In the genomic region with DNA sequence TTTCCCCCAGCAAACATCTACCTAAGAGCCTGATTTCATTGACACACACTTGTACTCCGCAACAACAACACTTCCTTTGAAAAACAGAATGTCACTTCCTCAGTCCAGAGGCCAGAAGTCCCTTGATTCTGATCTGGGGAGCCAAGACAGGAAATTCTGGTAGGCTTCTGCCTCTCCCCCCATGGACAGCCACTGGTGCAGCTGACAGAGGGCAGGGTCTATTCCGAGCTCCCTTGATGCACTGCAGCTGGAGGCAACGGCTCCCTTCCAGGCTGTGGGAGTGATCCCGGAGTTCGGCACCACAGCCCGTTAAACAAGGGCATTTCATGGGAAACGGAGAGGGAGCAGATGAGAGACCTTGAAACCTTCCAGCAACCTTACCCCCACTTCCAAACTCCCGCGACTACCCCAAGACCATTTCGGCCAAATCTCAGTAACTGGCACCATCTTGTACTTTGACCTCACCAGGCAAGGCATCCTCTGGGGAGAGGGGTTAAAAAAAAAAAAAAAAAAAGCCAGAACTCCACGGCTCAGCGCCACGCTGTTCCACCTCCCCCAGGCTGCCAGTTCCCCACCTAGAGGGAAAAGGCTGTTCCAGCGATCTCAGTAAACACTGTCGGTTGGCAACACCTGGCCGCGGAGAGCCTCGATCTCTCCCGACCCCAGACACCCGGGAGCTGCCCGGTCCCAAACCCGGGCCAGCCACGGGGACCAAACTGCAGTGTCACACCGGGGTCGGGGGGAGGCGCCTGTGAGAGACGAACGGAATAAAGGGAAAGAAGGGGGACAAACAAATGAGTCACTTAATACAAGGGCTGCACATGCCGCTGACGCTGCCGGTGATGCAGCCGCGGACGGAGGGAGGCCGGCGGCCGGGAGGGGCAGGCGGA, we compare ENCODE assay signal across 8 cellular contexts. TPM values are rescaled to one million over a fixed set of nuclear protein-coding genes. Genes with fewer than 3 reads are reported as not detected.
DNase-seq lines count a peak whose midpoint lies in the region; ATAC-seq and TF ChIP-seq lines count a peak whose summit lies in the region.

No MANE protein-coding gene starts in this region.

- peak; percentile 52 for ATAC-seq in GM21447 (IDR thresholded peaks at IDR 0.05; ENCODE audit: unreplicated experiment)
- peak; percentile 71 for ATAC-seq in mucosa of descending colon

- H3F3A ChIP-seq in OCI-LY1 (ENCODE audit: insufficient read depth, low read length) = no peaks in the 10 kb centered on the region

- H3K27me3 ChIP-seq in HUES64 (ENCODE audit: insufficient read depth, low read length) (peaks cover 16% of the 10 kb centered on the region), OCI-LY1 (ENCODE audit: insufficient read depth, low read length) (no peaks in the 10 kb centered on the region; the same call in 1 of the 2 replicates)

- H3K9me3 ChIP-seq in HUES64 (ENCODE audit: insufficient read depth, low read depth, low read length) (no peaks in the 10 kb centered on the region), OCI-LY1 (ENCODE audit: low read length) (no peaks in the 10 kb centered on the region), mucosa of descending colon (no peaks in the 10 kb centered on the region)

- H3K9ac ChIP-seq in HUES64 (ENCODE audit: low read depth, low read length) = peak overlapping the region; percentile 78
- H3K9ac ChIP-seq in OCI-LY1 (ENCODE audit: low read length) = peak overlapping the region; percentile 50; the same call in 1 of the 2 replicates

- H3K79me2 ChIP-seq in OCI-LY1 (ENCODE audit: insufficient read depth, low read length) = no peaks in the 10 kb centered on the region

- H3K4me2 ChIP-seq in OCI-LY1 (ENCODE audit: low read length) = peak overlapping the region; percentile 94

- intact Hi-C loops in mucosa of descending colon (cut with DNase I, micrococcal nuclease) = loop anchor here in 1 of 2 donors (5.0 kb wide), 1 partner anchor 146 kb away; no protein-coding TSS in a partner anchor

- TF ChIP-seq CTCF in OCI-LY1 (IDR thresholded peaks at IDR 0.05; ENCODE audit: low read length) (peak; percentile 85), mucosa of descending colon (IDR thresholded peaks at IDR 0.05) (peak; percentile 38)

- DNase-seq in COLO668 (lab: John Stamatoyannopoulos, UW; ENCODE audit: unreplicated experiment) (peak; percentile 82), activated T-cell treated with anti-CD3 and anti-CD28 coated beads for 1 hour (ENCODE audit: low read depth) (peak; percentile 72), epithelial cell of prostate (ENCODE audit: low read depth, low spot score) (peak; percentile 27), mucosa of descending colon (peak; percentile 82 to 91 (median 91))
- DNase-seq in stimulated activated CD8-positive, alpha-beta memory T cell treated with anti-CD3 and anti-CD28 coated beads, Interleukin-4, amount 100 ng/mL, for 1 hour (ENCODE audit: low read depth in 2 of 2, low spot score in 1 of 2) = peak; percentile 48 to 62

- H2AFZ ChIP-seq in OCI-LY1 (ENCODE audit: low read length) = 0 out of 2 replicates have a peak overlapping the region, but pooled peaks have one; percentile 84

- H3K4me1 ChIP-seq in HUES64 (ENCODE audit: insufficient read depth, low read length) (peaks cover 15% of the 10 kb centered on the region), OCI-LY1 (ENCODE audit: insufficient read depth, low read length, severe bottlenecking) (peaks cover 34% of the 10 kb centered on the region), mucosa of descending colon (ENCODE audit: low read depth) (peaks cover 13% of the 10 kb centered on the region)

- WGBS in HUES64 = 3% methylated on average over 38 of the region's 38 CpGs

- no peaks in the 10 kb centered on the region for H4K20me1 ChIP-seq in OCI-LY1 (ENCODE audit: insufficient read depth, low read length)

- H3K36me3 ChIP-seq in HUES64 (ENCODE audit: insufficient read depth, low read length) (no peaks in the 10 kb centered on the region), OCI-LY1 (ENCODE audit: insufficient read depth, low read length) (no peaks in the 10 kb centered on the region), mucosa of descending colon (ENCODE audit: low read depth) (no peaks in the 10 kb centered on the region)

- H3K4me3 ChIP-seq in HUES64 (ENCODE audit: low read length) (peak overlapping the region; percentile 72), OCI-LY1 (ENCODE audit: low read depth, low read length, poor library complexity, severe bottlenecking) (peak overlapping the region; percentile 75), mucosa of descending colon (peak overlapping the region; percentile 62)

- H3K9me2 ChIP-seq in OCI-LY1 (ENCODE audit: low read depth, low read length) = no peaks in the 10 kb centered on the region

- H3K27ac ChIP-seq in HUES64 (ENCODE audit: low read depth, low read length) = peak overlapping the region; percentile 76
- no peak overlapping the region for H3K27ac ChIP-seq in OCI-LY1 (ENCODE audit: low read depth, low read length, poor library complexity, severe bottlenecking)
- H3K27ac ChIP-seq in epithelial cell of prostate = peak overlapping the region; percentile 33

RNA-seq across cellular contexts. Expression of gene GAB2, which starts 1.1 kb away (rescaled TPM):
- 5.0 TPM for polyA plus RNA-seq in HUES64 (2013, experiment 1 of 2)
- polyA plus RNA-seq in HUES64 (2013, experiment 2 of 2) = 6.5 TPM
- 10 to 100 TPM; 21.5 to 36.1 (median 26.6) TPM for total RNA-seq in mucosa of descending colon

Comparison
In these comparisons a context has a peak if more than half of its experiments do, and no peak if none do; other contexts are left out.
1. DNase-seq: peak in every context shown above with its lines; median percentile 91 in mucosa of descending colon; 82 in COLO668; 72 in activated T-cell treated with anti-CD3 and anti-CD28 coated beads for 1 hour; 55 in stimulated activated CD8-positive, alpha-beta memory T cell treated with anti-CD3 and anti-CD28 coated beads, Interleukin-4, amount 100 ng/mL, for 1 hour; 27 in epithelial cell of prostate.